In genomic region chr17:71437176-71437575, GRCh38 we compare ENCODE assay signal across 1 cellular context.
TF ChIP-seq lines count a peak whose summit lies in the region.

No MANE protein-coding gene starts in this region.

TF ChIP-seq in IMR-90, 13 proteins besides CTCF, POLR2A, EP300 and RAD21:
- TF ChIP-seq USF2 (IDR thresholded peaks at IDR 0.05; ENCODE audit: low read depth, low read length) = no peak
- no peak for TF ChIP-seq RFX5 (IDR thresholded peaks at IDR 0.05; ENCODE audit: low read depth, low read length)
- TF ChIP-seq CEBPB (IDR thresholded peaks at IDR 0.05; ENCODE audit: low read depth, low read length) = no peak
